In genomic region chr16:30395155-30395991, GRCh38 we compare ENCODE assay signal across 1 cellular context.
A peak's percentile ranks its signal among the peaks of the same experiment; 100 is the strongest.
TF ChIP-seq lines count a peak whose summit lies in the region.

ZNF48 (plus strand) TSS chr16:30395420; CDS start chr16:30395795, 375 bp downstream.

TF ChIP-seq in HepG2, 621 proteins besides CTCF, POLR2A, EP300 and RAD21 (continued from another document and continues in another):
- TF ChIP-seq ZNF567 (CRISPR knock-in tag; IDR thresholded peaks at IDR 0.05; ENCODE audit: borderline replicate concordance) (peak; percentile 80), FIP1L1 (IDR thresholded peaks at IDR 0.05; ENCODE audit: borderline replicate concordance, insufficient read depth, low read depth, low read length) (no peak), KDM2A (CRISPR knock-in tag; IDR thresholded peaks at IDR 0.05; ENCODE audit: borderline replicate concordance, low read depth) (peak; percentile 83; the same call in 1 of the 2 replicates), MATR3 (CRISPR knock-in tag; IDR thresholded peaks at IDR 0.05) (no peak), ZNF225 (CRISPR knock-in tag; IDR thresholded peaks at IDR 0.05) (peak; percentile 46), ETV5 (CRISPR knock-in tag; IDR thresholded peaks at IDR 0.05; ENCODE audit: borderline replicate concordance) (peak; percentile 83), KAT7 (CRISPR knock-in tag; IDR thresholded peaks at IDR 0.05; ENCODE audit: borderline replicate concordance) (peak; percentile 70), ZNF790 (CRISPR knock-in tag; IDR thresholded peaks at IDR 0.05; ENCODE audit: borderline replicate concordance) (peak; percentile 88; the same call in 1 of the 2 replicates), ERF (CRISPR knock-in tag; IDR thresholded peaks at IDR 0.05) (peak; percentile 91), SIX4 (CRISPR knock-in tag; IDR thresholded peaks at IDR 0.05) (no peak), NFIB (CRISPR knock-in tag; IDR thresholded peaks at IDR 0.05; ENCODE audit: borderline replicate concordance) (no peak), RBM39 (IDR thresholded peaks at IDR 0.05; ENCODE audit: low read depth, low read length, poor library complexity, severe bottlenecking) (peak; percentile 67), HMGA1 (CRISPR knock-in tag; conservative IDR thresholded peaks at IDR 0.05) (no peak), ZKSCAN1 (IDR thresholded peaks at IDR 0.05; ENCODE audit: low read length) (0 out of 2 replicates have a peak, but pooled peaks have one; percentile 30), REL (CRISPR knock-in tag; conservative IDR thresholded peaks at IDR 0.05) (no peak), MEF2D (CRISPR knock-in tag; IDR thresholded peaks at IDR 0.05) (no peak), KDM5B (CRISPR knock-in tag; IDR thresholded peaks at IDR 0.05; ENCODE audit: borderline replicate concordance) (peak; percentile 61; the same call in 1 of the 2 replicates), SRSF4 (IDR thresholded peaks at IDR 0.05; ENCODE audit: low read depth, low read length, poor library complexity, severe bottlenecking) (no peak), PATZ1 (CRISPR knock-in tag; IDR thresholded peaks at IDR 0.05) (peak; percentile 89), ZNF121 (CRISPR knock-in tag; IDR thresholded peaks at IDR 0.05) (no peak), RXRA (CRISPR knock-in tag; IDR thresholded peaks at IDR 0.05) (no peak; the same call in 1 of the 2 replicates), KMT2B (CRISPR knock-in tag; IDR thresholded peaks at IDR 0.05) (peak; percentile 58), SNAPC2 (CRISPR knock-in tag; IDR thresholded peaks at IDR 0.05) (0 out of 2 replicates have a peak, but pooled peaks have one; percentile 33), ZNF772 (CRISPR knock-in tag; IDR thresholded peaks at IDR 0.05) (no peak), GLI4 (CRISPR knock-in tag; IDR thresholded peaks at IDR 0.05; ENCODE audit: borderline replicate concordance) (no peak), RFXANK (CRISPR knock-in tag; IDR thresholded peaks at IDR 0.05) (no peak; the same call in 1 of the 2 replicates), ZNF326 (CRISPR knock-in tag; IDR thresholded peaks at IDR 0.05; ENCODE audit: borderline replicate concordance) (no peak), SOX13 (IDR thresholded peaks at IDR 0.05) (no peak), SOX13 (CRISPR knock-in tag; conservative IDR thresholded peaks at IDR 0.05 in 1 of 2, IDR thresholded peaks at IDR 0.05 in 1 of 2) (peak in 1 of 2 experiments; percentile 42; a peak in 1 of 4 replicates), XBP1 (CRISPR knock-in tag; IDR thresholded peaks at IDR 0.05) (no peak; the same call in 1 of the 2 replicates), RFX1 (IDR thresholded peaks at IDR 0.05) (no peak), EZH2 (conservative IDR thresholded peaks at IDR 0.05; ENCODE audit: low read depth, low read length) (no peak)
- TF ChIP-seq, protein P1, sequence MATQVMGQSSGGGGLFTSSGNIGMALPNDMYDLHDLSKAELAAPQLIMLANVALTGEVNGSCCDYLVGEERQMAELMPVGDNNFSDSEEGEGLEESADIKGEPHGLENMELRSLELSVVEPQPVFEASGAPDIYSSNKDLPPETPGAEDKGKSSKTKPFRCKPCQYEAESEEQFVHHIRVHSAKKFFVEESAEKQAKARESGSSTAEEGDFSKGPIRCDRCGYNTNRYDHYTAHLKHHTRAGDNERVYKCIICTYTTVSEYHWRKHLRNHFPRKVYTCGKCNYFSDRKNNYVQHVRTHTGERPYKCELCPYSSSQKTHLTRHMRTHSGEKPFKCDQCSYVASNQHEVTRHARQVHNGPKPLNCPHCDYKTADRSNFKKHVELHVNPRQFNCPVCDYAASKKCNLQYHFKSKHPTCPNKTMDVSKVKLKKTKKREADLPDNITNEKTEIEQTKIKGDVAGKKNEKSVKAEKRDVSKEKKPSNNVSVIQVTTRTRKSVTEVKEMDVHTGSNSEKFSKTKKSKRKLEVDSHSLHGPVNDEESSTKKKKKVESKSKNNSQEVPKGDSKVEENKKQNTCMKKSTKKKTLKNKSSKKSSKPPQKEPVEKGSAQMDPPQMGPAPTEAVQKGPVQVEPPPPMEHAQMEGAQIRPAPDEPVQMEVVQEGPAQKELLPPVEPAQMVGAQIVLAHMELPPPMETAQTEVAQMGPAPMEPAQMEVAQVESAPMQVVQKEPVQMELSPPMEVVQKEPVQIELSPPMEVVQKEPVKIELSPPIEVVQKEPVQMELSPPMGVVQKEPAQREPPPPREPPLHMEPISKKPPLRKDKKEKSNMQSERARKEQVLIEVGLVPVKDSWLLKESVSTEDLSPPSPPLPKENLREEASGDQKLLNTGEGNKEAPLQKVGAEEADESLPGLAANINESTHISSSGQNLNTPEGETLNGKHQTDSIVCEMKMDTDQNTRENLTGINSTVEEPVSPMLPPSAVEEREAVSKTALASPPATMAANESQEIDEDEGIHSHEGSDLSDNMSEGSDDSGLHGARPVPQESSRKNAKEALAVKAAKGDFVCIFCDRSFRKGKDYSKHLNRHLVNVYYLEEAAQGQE (IDR thresholded peaks at IDR 0.05; ENCODE audit: borderline replicate concordance in 1 of 2, low read depth in 1 of 2, low read length in 2 of 2) = peak in 1 of 2 experiments; percentile 61; a peak in 1 of 4 replicates
- TF ChIP-seq, protein P2, sequence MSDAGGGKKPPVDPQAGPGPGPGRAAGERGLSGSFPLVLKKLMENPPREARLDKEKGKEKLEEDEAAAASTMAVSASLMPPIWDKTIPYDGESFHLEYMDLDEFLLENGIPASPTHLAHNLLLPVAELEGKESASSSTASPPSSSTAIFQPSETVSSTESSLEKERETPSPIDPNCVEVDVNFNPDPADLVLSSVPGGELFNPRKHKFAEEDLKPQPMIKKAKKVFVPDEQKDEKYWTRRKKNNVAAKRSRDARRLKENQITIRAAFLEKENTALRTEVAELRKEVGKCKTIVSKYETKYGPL (CRISPR knock-in tag; IDR thresholded peaks at IDR 0.05) = no peak
- TF ChIP-seq, protein P3, sequence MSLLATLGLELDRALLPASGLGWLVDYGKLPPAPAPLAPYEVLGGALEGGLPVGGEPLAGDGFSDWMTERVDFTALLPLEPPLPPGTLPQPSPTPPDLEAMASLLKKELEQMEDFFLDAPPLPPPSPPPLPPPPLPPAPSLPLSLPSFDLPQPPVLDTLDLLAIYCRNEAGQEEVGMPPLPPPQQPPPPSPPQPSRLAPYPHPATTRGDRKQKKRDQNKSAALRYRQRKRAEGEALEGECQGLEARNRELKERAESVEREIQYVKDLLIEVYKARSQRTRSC (CRISPR knock-in tag; IDR thresholded peaks at IDR 0.05; ENCODE audit: low read depth) = peak; percentile 82; the same call in 1 of the 2 replicates
- TF ChIP-seq, protein P4, sequence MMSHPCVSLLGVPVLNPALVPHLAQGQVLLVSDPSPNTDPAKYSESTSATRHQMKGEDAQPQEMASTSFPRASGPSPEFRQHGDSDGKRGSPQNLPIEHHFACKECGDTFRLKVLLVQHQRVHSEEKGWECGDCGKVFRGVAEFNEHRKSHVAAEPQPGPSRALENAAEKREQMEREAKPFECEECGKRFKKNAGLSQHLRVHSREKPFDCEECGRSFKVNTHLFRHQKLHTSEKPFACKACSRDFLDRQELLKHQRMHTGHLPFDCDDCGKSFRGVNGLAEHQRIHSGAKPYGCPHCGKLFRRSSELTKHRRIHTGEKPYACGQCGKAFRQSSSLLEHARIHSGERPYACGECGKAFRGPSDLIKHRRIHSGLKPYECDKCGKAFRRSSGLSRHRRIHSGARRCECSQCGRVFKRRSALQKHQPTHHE (CRISPR knock-in tag; IDR thresholded peaks at IDR 0.05; ENCODE audit: borderline replicate concordance) = no peak; the same call in 1 of the 2 replicates
- TF ChIP-seq, protein P5, sequence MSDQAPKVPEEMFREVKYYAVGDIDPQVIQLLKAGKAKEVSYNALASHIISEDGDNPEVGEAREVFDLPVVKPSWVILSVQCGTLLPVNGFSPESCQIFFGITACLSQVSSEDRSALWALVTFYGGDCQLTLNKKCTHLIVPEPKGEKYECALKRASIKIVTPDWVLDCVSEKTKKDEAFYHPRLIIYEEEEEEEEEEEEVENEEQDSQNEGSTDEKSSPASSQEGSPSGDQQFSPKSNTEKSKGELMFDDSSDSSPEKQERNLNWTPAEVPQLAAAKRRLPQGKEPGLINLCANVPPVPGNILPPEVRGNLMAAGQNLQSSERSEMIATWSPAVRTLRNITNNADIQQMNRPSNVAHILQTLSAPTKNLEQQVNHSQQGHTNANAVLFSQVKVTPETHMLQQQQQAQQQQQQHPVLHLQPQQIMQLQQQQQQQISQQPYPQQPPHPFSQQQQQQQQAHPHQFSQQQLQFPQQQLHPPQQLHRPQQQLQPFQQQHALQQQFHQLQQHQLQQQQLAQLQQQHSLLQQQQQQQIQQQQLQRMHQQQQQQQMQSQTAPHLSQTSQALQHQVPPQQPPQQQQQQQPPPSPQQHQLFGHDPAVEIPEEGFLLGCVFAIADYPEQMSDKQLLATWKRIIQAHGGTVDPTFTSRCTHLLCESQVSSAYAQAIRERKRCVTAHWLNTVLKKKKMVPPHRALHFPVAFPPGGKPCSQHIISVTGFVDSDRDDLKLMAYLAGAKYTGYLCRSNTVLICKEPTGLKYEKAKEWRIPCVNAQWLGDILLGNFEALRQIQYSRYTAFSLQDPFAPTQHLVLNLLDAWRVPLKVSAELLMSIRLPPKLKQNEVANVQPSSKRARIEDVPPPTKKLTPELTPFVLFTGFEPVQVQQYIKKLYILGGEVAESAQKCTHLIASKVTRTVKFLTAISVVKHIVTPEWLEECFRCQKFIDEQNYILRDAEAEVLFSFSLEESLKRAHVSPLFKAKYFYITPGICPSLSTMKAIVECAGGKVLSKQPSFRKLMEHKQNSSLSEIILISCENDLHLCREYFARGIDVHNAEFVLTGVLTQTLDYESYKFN (CRISPR knock-in tag; conservative IDR thresholded peaks at IDR 0.05) = peak; percentile 48; the same call in 1 of the 2 replicates
- TF ChIP-seq, protein P6, sequence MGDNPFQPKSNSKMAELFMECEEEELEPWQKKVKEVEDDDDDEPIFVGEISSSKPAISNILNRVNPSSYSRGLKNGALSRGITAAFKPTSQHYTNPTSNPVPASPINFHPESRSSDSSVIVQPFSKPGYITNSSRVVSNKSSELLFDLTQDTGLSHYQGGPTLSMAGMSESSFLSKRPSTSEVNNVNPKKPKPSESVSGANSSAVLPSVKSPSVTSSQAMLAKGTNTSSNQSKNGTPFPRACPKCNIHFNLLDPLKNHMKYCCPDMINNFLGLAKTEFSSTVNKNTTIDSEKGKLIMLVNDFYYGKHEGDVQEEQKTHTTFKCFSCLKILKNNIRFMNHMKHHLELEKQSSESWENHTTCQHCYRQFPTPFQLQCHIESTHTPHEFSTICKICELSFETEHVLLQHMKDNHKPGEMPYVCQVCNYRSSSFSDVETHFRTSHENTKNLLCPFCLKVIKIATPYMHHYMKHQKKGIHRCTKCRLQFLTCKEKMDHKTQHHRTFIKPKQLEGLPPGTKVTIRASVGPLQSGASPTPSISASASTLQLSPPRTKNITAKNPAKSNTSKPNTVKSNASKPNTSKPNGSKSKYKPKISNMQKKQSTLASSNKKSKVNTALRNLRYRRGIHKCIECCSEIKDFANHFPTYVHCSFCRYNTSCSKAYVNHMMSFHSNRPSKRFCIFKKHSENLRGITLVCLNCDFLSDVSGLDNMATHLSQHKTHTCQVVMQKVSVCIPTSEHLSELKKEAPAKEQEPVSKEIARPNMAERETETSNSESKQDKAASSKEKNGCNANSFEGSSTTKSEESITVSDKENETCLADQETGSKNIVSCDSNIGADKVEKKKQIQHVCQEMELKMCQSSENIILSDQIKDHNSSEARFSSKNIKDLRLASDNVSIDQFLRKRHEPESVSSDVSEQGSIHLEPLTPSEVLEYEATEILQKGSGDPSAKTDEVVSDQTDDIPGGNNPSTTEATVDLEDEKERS (CRISPR knock-in tag; IDR thresholded peaks at IDR 0.05) = no peak
- TF ChIP-seq, protein P7, sequence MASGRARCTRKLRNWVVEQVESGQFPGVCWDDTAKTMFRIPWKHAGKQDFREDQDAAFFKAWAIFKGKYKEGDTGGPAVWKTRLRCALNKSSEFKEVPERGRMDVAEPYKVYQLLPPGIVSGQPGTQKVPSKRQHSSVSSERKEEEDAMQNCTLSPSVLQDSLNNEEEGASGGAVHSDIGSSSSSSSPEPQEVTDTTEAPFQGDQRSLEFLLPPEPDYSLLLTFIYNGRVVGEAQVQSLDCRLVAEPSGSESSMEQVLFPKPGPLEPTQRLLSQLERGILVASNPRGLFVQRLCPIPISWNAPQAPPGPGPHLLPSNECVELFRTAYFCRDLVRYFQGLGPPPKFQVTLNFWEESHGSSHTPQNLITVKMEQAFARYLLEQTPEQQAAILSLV (CRISPR knock-in tag; IDR thresholded peaks at IDR 0.05; ENCODE audit: borderline replicate concordance) = peak; percentile 81
- TF ChIP-seq, protein P8, sequence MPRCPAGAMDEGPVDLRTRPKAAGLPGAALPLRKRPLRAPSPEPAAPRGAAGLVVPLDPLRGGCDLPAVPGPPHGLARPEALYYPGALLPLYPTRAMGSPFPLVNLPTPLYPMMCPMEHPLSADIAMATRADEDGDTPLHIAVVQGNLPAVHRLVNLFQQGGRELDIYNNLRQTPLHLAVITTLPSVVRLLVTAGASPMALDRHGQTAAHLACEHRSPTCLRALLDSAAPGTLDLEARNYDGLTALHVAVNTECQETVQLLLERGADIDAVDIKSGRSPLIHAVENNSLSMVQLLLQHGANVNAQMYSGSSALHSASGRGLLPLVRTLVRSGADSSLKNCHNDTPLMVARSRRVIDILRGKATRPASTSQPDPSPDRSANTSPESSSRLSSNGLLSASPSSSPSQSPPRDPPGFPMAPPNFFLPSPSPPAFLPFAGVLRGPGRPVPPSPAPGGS (CRISPR knock-in tag; IDR thresholded peaks at IDR 0.05) = no peak; the same call in 1 of the 2 replicates
- TF ChIP-seq, protein P9, sequence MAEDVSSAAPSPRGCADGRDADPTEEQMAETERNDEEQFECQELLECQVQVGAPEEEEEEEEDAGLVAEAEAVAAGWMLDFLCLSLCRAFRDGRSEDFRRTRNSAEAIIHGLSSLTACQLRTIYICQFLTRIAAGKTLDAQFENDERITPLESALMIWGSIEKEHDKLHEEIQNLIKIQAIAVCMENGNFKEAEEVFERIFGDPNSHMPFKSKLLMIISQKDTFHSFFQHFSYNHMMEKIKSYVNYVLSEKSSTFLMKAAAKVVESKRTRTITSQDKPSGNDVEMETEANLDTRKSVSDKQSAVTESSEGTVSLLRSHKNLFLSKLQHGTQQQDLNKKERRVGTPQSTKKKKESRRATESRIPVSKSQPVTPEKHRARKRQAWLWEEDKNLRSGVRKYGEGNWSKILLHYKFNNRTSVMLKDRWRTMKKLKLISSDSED (CRISPR knock-in tag; IDR thresholded peaks at IDR 0.05) = 0 out of 2 replicates have a peak, but pooled peaks have one; percentile 58
